In genomic region chr9:38281917-38282316, GRCh38 we compare ENCODE assay signal across 29 cellular contexts.
"Had no signal": no experiment of that assay in that cellular context is flagged by ENCODE, and none has a peak within 500 bp of the region (broad histone marks: within the 10 kb centered on the region; RNA-seq: fewer than 3 reads in every experiment).

No MANE protein-coding gene starts in this region.

- H3K4me3 ChIP-seq: left lung, lower lobe of right lung, psoas muscle, right lobe of liver, smooth muscle cell, transverse colon, upper lobe of left lung, vagina had no signal

- DNase-seq: hypothalamus; immature natural killer cell; kidney; left colon; left lung; lower lobe of right lung; mammary epithelial cell; mesenchymal stem cell; naive thymus-derived CD4-positive, alpha-beta T cell; occipital lobe; psoas muscle; stimulated activated CD4-positive, alpha-beta T cell treated with anti-CD3 and anti-CD28 coated beads, Interleukin-1b, Interleukin-23, amount 100 ng/mL, for 48 hours; stimulated activated CD4-positive, alpha-beta T cell treated with anti-CD3 and anti-CD28 coated beads, Interleukin-2, amount 100 ng/mL, for 48 hours; stimulated activated CD4-positive, alpha-beta T cell treated with anti-CD3 and anti-CD28 coated beads, Interleukin-4, amount 100 ng/mL, for 4 hours; stimulated activated CD8-positive, alpha-beta memory T cell treated with anti-CD3 and anti-CD28 coated beads, Interleukin-4, amount 100 ng/mL, for 48 hours; stimulated activated naive CD4-positive, alpha-beta T cell treated with Interleukin-2 at 50 U/mL for 16 hours; stimulated activated naive CD8-positive, alpha-beta T cell treated with anti-CD3 and anti-CD28 coated beads, Interleukin-15, amount 100 ng/mL, for 72 hours; substantia nigra; transverse colon; upper lobe of left lung had no signal

- H3K9ac ChIP-seq: parathyroid adenoma had no signal

- H3K27ac Mint-ChIP-seq: mesothelial cell of epicardium; naive thymus-derived CD4-positive, alpha-beta T cell; natural killer cell treated with Interleukin-12 subunit alpha and Interleukin-12 subunit beta and Interleukin-15 and Interleukin-18, amount 100 ng/mL, for 72 hours; stimulated activated memory B cell treated with anti-CD40 and anti-IgM and Interleukin-4, amounts not matched to agents 10 μg/mL and 1 μg/mL and 100 μg/mL, for 72 hours; stimulated activated naive CD8-positive, alpha-beta T cell treated with anti-CD3 and anti-CD28 coated beads, Interleukin-15, amount 100 ng/mL, for 72 hours had no signal

- FAIRE-seq: islet of Langerhans, kidney had no signal

- H3K4me2 ChIP-seq: smooth muscle cell had no signal

- H3K36me3 ChIP-seq: left lung, lower lobe of right lung, neutrophil, right lobe of liver, transverse colon, upper lobe of left lung, vagina had no signal

- H3K4me1 ChIP-seq: left lung, lower lobe of right lung, parathyroid adenoma, psoas muscle, right lobe of liver, upper lobe of left lung, vagina had no signal

- ATAC-seq: left colon; left lung; lower lobe of right lung; naive thymus-derived CD4-positive, alpha-beta T cell; natural killer cell treated with Interleukin-12 subunit alpha and Interleukin-12 subunit beta and Interleukin-15 and Interleukin-18, amount 100 ng/mL, for 72 hours; psoas muscle; stimulated activated memory B cell treated with anti-CD40 and anti-IgM and Interleukin-4, amounts not matched to agents 10 μg/mL and 1 μg/mL and 100 μg/mL, for 72 hours; stimulated activated naive CD8-positive, alpha-beta T cell treated with anti-CD3 and anti-CD28 coated beads, Interleukin-15, amount 100 ng/mL, for 72 hours had no signal

- H3K4me1 Mint-ChIP-seq: stimulated activated memory B cell treated with anti-CD40 and anti-IgM and Interleukin-4, amounts not matched to agents 10 μg/mL and 1 μg/mL and 100 μg/mL, for 72 hours had no signal

- H3K4me3 Mint-ChIP-seq: immature natural killer cell; mesothelial cell of epicardium; naive thymus-derived CD4-positive, alpha-beta T cell; natural killer cell treated with Interleukin-12 subunit alpha and Interleukin-12 subunit beta and Interleukin-15 and Interleukin-18, amount 100 ng/mL, for 72 hours; stimulated activated memory B cell treated with anti-CD40 and anti-IgM and Interleukin-4, amounts not matched to agents 10 μg/mL and 1 μg/mL and 100 μg/mL, for 72 hours; stimulated activated naive CD8-positive, alpha-beta T cell treated with anti-CD3 and anti-CD28 coated beads, Interleukin-15, amount 100 ng/mL, for 72 hours had no signal

- H3K9me3 ChIP-seq: left lung, lower lobe of right lung, neutrophil, psoas muscle, right lobe of liver, transverse colon, upper lobe of left lung, vagina had no signal

- H3K36me3 Mint-ChIP-seq: immature natural killer cell; mesothelial cell of epicardium; naive thymus-derived CD4-positive, alpha-beta T cell; natural killer cell treated with Interleukin-12 subunit alpha and Interleukin-12 subunit beta and Interleukin-15 and Interleukin-18, amount 100 ng/mL, for 72 hours; stimulated activated memory B cell treated with anti-CD40 and anti-IgM and Interleukin-4, amounts not matched to agents 10 μg/mL and 1 μg/mL and 100 μg/mL, for 72 hours had no signal

- H3K79me2 ChIP-seq: parathyroid adenoma had no signal

- H3K27me3 Mint-ChIP-seq: natural killer cell treated with Interleukin-12 subunit alpha and Interleukin-12 subunit beta and Interleukin-15 and Interleukin-18, amount 100 ng/mL, for 72 hours had no signal

- H2AFZ ChIP-seq: parathyroid adenoma had no signal

- H3K27ac ChIP-seq: left lung, lower lobe of right lung, neutrophil, parathyroid adenoma, psoas muscle, right lobe of liver, transverse colon, upper lobe of left lung, vagina had no signal

- H3K9me3 Mint-ChIP-seq: immature natural killer cell; mesothelial cell of epicardium; natural killer cell treated with Interleukin-12 subunit alpha and Interleukin-12 subunit beta and Interleukin-15 and Interleukin-18, amount 100 ng/mL, for 72 hours; stimulated activated memory B cell treated with anti-CD40 and anti-IgM and Interleukin-4, amounts not matched to agents 10 μg/mL and 1 μg/mL and 100 μg/mL, for 72 hours; stimulated activated naive CD8-positive, alpha-beta T cell treated with anti-CD3 and anti-CD28 coated beads, Interleukin-15, amount 100 ng/mL, for 72 hours had no signal

- H3K27me3 ChIP-seq: left lung, neutrophil, right lobe of liver, transverse colon, upper lobe of left lung, vagina had no signal
